8 cellular contexts compared by ENCODE assay signal in the genomic region with DNA sequence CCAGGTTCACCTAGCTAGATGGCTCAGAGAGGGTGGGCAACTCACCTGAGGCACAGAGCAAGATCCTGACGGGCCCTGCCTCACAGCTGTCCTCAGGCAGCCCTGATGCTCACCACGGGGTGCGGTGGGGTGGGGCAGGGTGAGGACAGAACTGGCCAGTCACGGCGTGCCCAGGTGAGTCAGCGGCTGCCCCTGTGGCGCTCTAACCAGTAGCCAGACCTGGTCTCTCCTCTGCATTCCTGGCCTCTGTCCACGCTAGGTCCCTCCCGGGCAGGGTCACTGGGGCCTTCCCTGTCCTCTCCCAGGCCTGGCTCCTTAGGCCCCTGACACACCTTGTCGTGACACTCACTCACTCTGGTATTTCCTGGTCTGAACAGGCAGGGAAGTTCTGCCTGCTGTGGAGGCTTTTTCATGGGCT. TPM values are rescaled to one million over a fixed set of nuclear protein-coding genes. Genes with fewer than 3 reads are reported as not detected.
DNase-seq lines count a peak whose midpoint lies in the region; ATAC-seq and TF ChIP-seq lines count a peak whose summit lies in the region.

No MANE protein-coding gene starts in this region.

- H3K9ac ChIP-seq in ES-I3 (ENCODE audit: low read depth, low read length) = peak overlapping the region; percentile 85

- DNase-seq in RPMI8226 (peak; percentile 30), left ventricle myocardium superior (peak; percentile 51), retinal pigment epithelial cell (ENCODE audit: low read depth) (no peak), NCI-H526 treated with DMSO at 0.1 percent for 48 hours (lab: John Stamatoyannopoulos, UW) (no peak), NCI-H187 (lab: John Stamatoyannopoulos, UW) (no peak)

- no peak for TF ChIP-seq CTCF in retinal pigment epithelial cell (conservative IDR thresholded peaks at IDR 0.05; ENCODE audit: low read depth, low read length)

- H3K36me3 ChIP-seq in ES-I3 (ENCODE audit: insufficient read depth, low read length) = no peaks in the 10 kb centered on the region

- ATAC-seq in left ventricle myocardium superior (no peak), HG03378 (IDR thresholded peaks at IDR 0.05; ENCODE audit: unreplicated experiment) (no peak), GM18873 (IDR thresholded peaks at IDR 0.05; ENCODE audit: low FRiP score, unreplicated experiment) (no peak)

- intact Hi-C loops in left ventricle myocardium superior (cut with micrococcal nuclease) = no loop called here

- H3K9me3 ChIP-seq in ES-I3 (ENCODE audit: control insufficient read depth, insufficient read depth, low read length) = no peaks in the 10 kb centered on the region

- peak overlapping the region; percentile 59 for H3K4me3 ChIP-seq in retinal pigment epithelial cell (ENCODE audit: low read length)

- peaks cover 9% of the 10 kb centered on the region; the same call in 1 of the 2 replicates for H3K4me1 ChIP-seq in ES-I3 (ENCODE audit: insufficient read depth, low read length)

RNA-seq across cellular contexts. Expression of a gene that starts 0.9 kb away (rescaled TPM):
- total RNA-seq in left ventricle myocardium superior = 33.1 TPM

RNA-seq across cellular contexts. Expression of a gene that starts 8.6 kb away (rescaled TPM):
- total RNA-seq in left ventricle myocardium superior = 0.74 TPM

RNA-seq across cellular contexts. Expression of a gene that starts 25.1 kb away (rescaled TPM):
- total RNA-seq in left ventricle myocardium superior = 0.10 TPM

Comparison
In these comparisons a context has a peak if more than half of its experiments do, and no peak if none do; other contexts are left out.
1. DNase-seq: peak in RPMI8226 (single experiment) and left ventricle myocardium superior (single experiment); none in retinal pigment epithelial cell (single experiment), NCI-H526 treated with DMSO at 0.1 percent for 48 hours (single experiment) and NCI-H187 (0 of 2).